In genomic region chr1:115469703-115470476, GRCh38 we compare ENCODE assay signal across 10 cellular contexts.
A peak's percentile ranks its signal among the peaks of the same experiment; 100 is the strongest.
DNase-seq lines count a peak whose midpoint lies in the region; ATAC-seq and TF ChIP-seq lines count a peak whose summit lies in the region.
"Had no signal": no experiment of that assay in that cellular context is flagged by ENCODE, and none has a peak within 500 bp of the region (broad histone marks: within the 10 kb centered on the region; RNA-seq: fewer than 3 reads in every experiment).

No MANE protein-coding gene starts in this region.

- TF ChIP-seq CTCF in brain microvascular endothelial cell (IDR thresholded peaks at IDR 0.05; ENCODE audit: low read depth, low read length, missing control alignments) (peak; percentile 99), stomach (IDR thresholded peaks at IDR 0.05) (peak in 5 of 7 experiments; percentile 67 to 90 (median 79))

- peaks cover 0 to 6% (median 0%) of the 10 kb centered on the region in 4 donors for H3K4me1 ChIP-seq in stomach

- TF ChIP-seq EP300 in stomach (IDR thresholded peaks at IDR 0.05): no peak

- no peaks in the 10 kb centered on the region for H3K4me1 Mint-ChIP-seq in activated naive CD4-positive, alpha-beta T cell treated with anti-CD3 and anti-CD28 coated beads, Interleukin-2, amount 10 ng/mL, durations not matched to agents 7 days and 5 days

- no peak for TF ChIP-seq POLR2A in stomach (IDR thresholded peaks at IDR 0.05)

- no peaks in the 10 kb centered on the region for H3K9me3 ChIP-seq in stomach

- in situ Hi-C loops in brain microvascular endothelial cell (cut with HindIII; ENCODE audit: low pct_ligation_motif_present, low sequenced_read_pairs): loop anchor here (25.0 kb wide), 1 partner anchor 283 kb away; no protein-coding TSS in a partner anchor

- peak; percentile 51 for ATAC-seq in HG03521 (IDR thresholded peaks at IDR 0.05; ENCODE audit: unreplicated experiment)

- H3K36me3 ChIP-seq in brain microvascular endothelial cell (replicated peaks): no peaks in the 10 kb centered on the region
- no peaks in the 10 kb centered on the region for H3K36me3 ChIP-seq in stomach

- H3K27ac Mint-ChIP-seq in activated naive CD4-positive, alpha-beta T cell treated with anti-CD3 and anti-CD28 coated beads, Interleukin-2, amount 10 ng/mL, durations not matched to agents 7 days and 5 days: no peak overlapping the region
- H3K27ac Mint-ChIP-seq: dendritic cell treated with granulocyte-macrophage colony-stimulating factor and Interleukin-4, amounts not matched to agents 40 ng/mL and 50 ng/mL, for 4 days; stimulated activated naive CD8-positive, alpha-beta T cell treated with anti-CD3 and anti-CD28 coated beads, Interleukin-15, Interleukin-2, amounts not matched to agents 100 ng/mL and 50 ng/mL, for 24 hours had no signal

- H3K4me3 ChIP-seq in brain microvascular endothelial cell (ENCODE audit: low read depth, low read length): no peak overlapping the region
- no peak overlapping the region for H3K4me3 ChIP-seq in stomach

- H3K9me3 Mint-ChIP-seq in activated naive CD4-positive, alpha-beta T cell treated with anti-CD3 and anti-CD28 coated beads, Interleukin-2, amount 10 ng/mL, durations not matched to agents 7 days and 5 days: no peaks in the 10 kb centered on the region
- H3K9me3 Mint-ChIP-seq: dendritic cell treated with granulocyte-macrophage colony-stimulating factor and Interleukin-4, amounts not matched to agents 40 ng/mL and 50 ng/mL, for 4 days; stimulated activated naive CD8-positive, alpha-beta T cell treated with anti-CD3 and anti-CD28 coated beads, Interleukin-15, Interleukin-2, amounts not matched to agents 100 ng/mL and 50 ng/mL, for 24 hours had no signal

- no peaks in the 10 kb centered on the region for H3K27me3 Mint-ChIP-seq in activated naive CD4-positive, alpha-beta T cell treated with anti-CD3 and anti-CD28 coated beads, Interleukin-2, amount 10 ng/mL, durations not matched to agents 7 days and 5 days
- H3K27me3 Mint-ChIP-seq: dendritic cell treated with granulocyte-macrophage colony-stimulating factor and Interleukin-4, amounts not matched to agents 40 ng/mL and 50 ng/mL, for 4 days; stimulated activated naive CD8-positive, alpha-beta T cell treated with anti-CD3 and anti-CD28 coated beads, Interleukin-15, Interleukin-2, amounts not matched to agents 100 ng/mL and 50 ng/mL, for 24 hours had no signal

- intact Hi-C loops in stomach (cut with DNase I; ENCODE audit: low total_unique reads): loop anchor here (5.0 kb wide), 1 partner anchor 333 kb away; no protein-coding TSS in a partner anchor

- H3K36me3 Mint-ChIP-seq in activated naive CD4-positive, alpha-beta T cell treated with anti-CD3 and anti-CD28 coated beads, Interleukin-2, amount 10 ng/mL, durations not matched to agents 7 days and 5 days: no peaks in the 10 kb centered on the region

- no peak overlapping the region for H3K4me3 Mint-ChIP-seq in activated naive CD4-positive, alpha-beta T cell treated with anti-CD3 and anti-CD28 coated beads, Interleukin-2, amount 10 ng/mL, durations not matched to agents 7 days and 5 days
- H3K4me3 Mint-ChIP-seq: dendritic cell treated with granulocyte-macrophage colony-stimulating factor and Interleukin-4, amounts not matched to agents 40 ng/mL and 50 ng/mL, for 4 days; stimulated activated naive CD8-positive, alpha-beta T cell treated with anti-CD3 and anti-CD28 coated beads, Interleukin-15, Interleukin-2, amounts not matched to agents 100 ng/mL and 50 ng/mL, for 24 hours had no signal

- H3K27ac ChIP-seq in brain microvascular endothelial cell: no peak overlapping the region
- no peak overlapping the region for H3K27ac ChIP-seq in stomach

- DNase-seq in activated naive CD4-positive, alpha-beta T cell treated with anti-CD3 and anti-CD28 coated beads, Interleukin-2, amount 10 ng/mL, durations not matched to agents 7 days and 5 days: peak; percentile 33
- DNase-seq in activated naive CD4-positive, alpha-beta T cell treated with anti-CD3 and anti-CD28 coated beads, Interleukin-2, amount 50 U/mL, for 16 hours: no peak
- DNase-seq in brain microvascular endothelial cell: peak; percentile 66
- peak; percentile 94 for DNase-seq in kidney glomerular epithelial cell (lab: John Stamatoyannopoulos, UW)
- DNase-seq in stomach: peak; percentile 53
- DNase-seq in foreskin melanocyte: no peak

- CTCF ChIA-PET in activated naive CD4-positive, alpha-beta T cell treated with anti-CD3 and anti-CD28 coated beads, Interleukin-2, amount 10 ng/mL, durations not matched to agents 7 days and 5 days (lab: Charles Lee): interaction anchor here (0.7 to 3.8 kb wide), 6 partner anchors 11 to 333 kb away, joined by 3 to 21 read pairs (median 4); no protein-coding TSS in a partner anchor

- 33 to 40% (median 35%) methylated on average over 11 of the region's 11 CpGs for WGBS in stomach, 5 donors

- H3K27me3 ChIP-seq in brain microvascular endothelial cell (replicated peaks) (no peaks in the 10 kb centered on the region), stomach (no peaks in the 10 kb centered on the region)

TF ChIP-seq in PFSK-1, 5 proteins besides CTCF, POLR2A, EP300 and RAD21:
- TF ChIP-seq FOXP2 (optimal IDR thresholded peaks at IDR 0.05; ENCODE audit: borderline replicate concordance, extremely low read depth, extremely low read length, insufficient read depth) (no peak), REST (IDR thresholded peaks at IDR 0.05; ENCODE audit: insufficient read depth in 1 of 2, low read depth in 2 of 2, low read length in 2 of 2) (peak; percentile 67 to 83)

Comparison
In these comparisons a context has a peak if more than half of its experiments do, and no peak if none do; other contexts are left out.
1. DNase-seq: peak in activated naive CD4-positive, alpha-beta T cell treated with anti-CD3 and anti-CD28 coated beads, Interleukin-2, amount 10 ng/mL, durations not matched to agents 7 days and 5 days (single experiment), brain microvascular endothelial cell (single experiment), kidney glomerular epithelial cell (single experiment) and stomach (single experiment); none in activated naive CD4-positive, alpha-beta T cell treated with anti-CD3 and anti-CD28 coated beads, Interleukin-2, amount 50 U/mL, for 16 hours (single experiment) and foreskin melanocyte (single experiment).